In the genomic region with DNA sequence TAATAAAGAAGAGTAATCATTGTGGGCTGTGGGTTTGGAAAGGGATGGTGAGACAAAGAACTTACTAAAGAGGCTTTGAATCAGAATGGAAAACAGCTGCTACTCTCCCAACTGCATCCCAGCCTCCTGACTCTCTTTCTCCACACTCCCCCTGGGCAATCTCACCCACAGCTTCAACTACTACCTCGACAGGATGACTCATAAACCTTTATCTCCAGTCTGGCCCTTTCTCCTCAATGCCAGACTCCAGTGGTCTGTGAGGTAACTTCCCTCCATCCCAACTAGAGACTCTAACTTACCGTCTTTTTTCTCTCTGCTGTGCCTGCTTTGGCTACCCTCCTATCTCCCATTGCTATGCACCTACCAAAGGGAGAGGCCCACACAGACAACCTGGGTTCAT, we compare ENCODE assay signal across 14 cellular contexts.
DNase-seq lines count a peak whose midpoint lies in the region; ATAC-seq, FAIRE-seq and TF ChIP-seq lines count a peak whose summit lies in the region.
"Had no signal": no experiment of that assay in that cellular context is flagged by ENCODE, and none has a peak within 500 bp of the region (broad histone marks: within the 10 kb centered on the region; RNA-seq: fewer than 3 reads in every experiment).

No MANE protein-coding gene starts in this region.

- ATAC-seq in K562 = peak; percentile 58
- ATAC-seq in left lung = peak; percentile 50
- ATAC-seq in Right ventricle myocardium inferior = no peak

- H3K27ac ChIP-seq in K562 (ENCODE audit: extremely low read depth, low read depth, low read length) = no peak overlapping the region
- H3K27ac ChIP-seq in left lung = no peak overlapping the region
- no peak overlapping the region for H3K27ac ChIP-seq in MM.1S (ENCODE audit: low read length)
- H3K27ac ChIP-seq in H9 (ENCODE audit: insufficient read length, low read depth, low read length) = no peak overlapping the region
- H3K27ac ChIP-seq: C4-2B, esophagus muscularis mucosa, stomach had no signal

- H3K4ac ChIP-seq in H9 (ENCODE audit: low read depth, low read length) = no peak overlapping the region

- CTCF ChIA-PET in Caco-2 (lab: Charles Lee) (no interaction called here), K562 (lab: Yijun Ruan, JAX; ENCODE audit: low intra/inter-chr PET ratio) (no interaction called here)

- H3K36me3 ChIP-seq in Caco-2 (ENCODE audit: control insufficient read depth, insufficient read depth, low read length) (no peaks in the 10 kb centered on the region), K562 (ENCODE audit: control insufficient read depth, insufficient read depth, low read length) (no peaks in the 10 kb centered on the region), left lung (no peaks in the 10 kb centered on the region), MM.1S (replicated peaks; ENCODE audit: insufficient read depth, low read length) (no peaks in the 10 kb centered on the region)
- H3K36me3 ChIP-seq: esophagus muscularis mucosa, stomach had no signal

- no peak for TF ChIP-seq RAD21 in K562 (CRISPR knock-in tag; conservative IDR thresholded peaks at IDR 0.05 in 1 of 2, IDR thresholded peaks at IDR 0.05 in 1 of 2)

- no peak for TF ChIP-seq CTCF in Caco-2 (IDR thresholded peaks at IDR 0.05; ENCODE audit: insufficient read depth in 1 of 2, low read depth in 1 of 2, low read length in 1 of 2, severe bottlenecking in 1 of 2, unreplicated experiment in 1 of 2)
- no peak for TF ChIP-seq CTCF in K562 (IDR thresholded peaks at IDR 0.05 in 2 of 3, conservative IDR thresholded peaks at IDR 0.05 in 1 of 3; ENCODE audit: insufficient read depth in 2 of 3, low read depth in 1 of 3, low read length in 3 of 3)
- no peak for TF ChIP-seq CTCF in left lung (IDR thresholded peaks at IDR 0.05)
- TF ChIP-seq CTCF in MM.1S (IDR thresholded peaks at IDR 0.05; ENCODE audit: low read length) = no peak
- no peak for TF ChIP-seq CTCF in H9 (conservative IDR thresholded peaks at IDR 0.05)

- BruUV-seq in Caco-2 (replicated peaks; lab: Mats Ljungman, UMichigan) = no TSS peak
- no TSS peak for BruUV-seq in K562 (replicated peaks; lab: Mats Ljungman, UMichigan)

- TF ChIP-seq POLR2A in K562 (conservative IDR thresholded peaks at IDR 0.05) = no peak
- no peak for TF ChIP-seq POLR2A in GM12892 (IDR thresholded peaks at IDR 0.05; ENCODE audit: low read depth, low read length)

- H3K18ac ChIP-seq in H9 (ENCODE audit: insufficient read length, low read depth, low read length) = no peak overlapping the region

- no peak overlapping the region for H4K5ac ChIP-seq in H9 (ENCODE audit: insufficient read length, low read depth, low read length)

- no peaks in the 10 kb centered on the region for H3K23me2 ChIP-seq in H9 (ENCODE audit: insufficient read length, low read depth, low read length, poor library complexity, severe bottlenecking)

- H3K4me3 ChIP-seq in Caco-2 (ENCODE audit: low read depth, low read length) (no peak overlapping the region), K562 (no peak overlapping the region), left lung (no peak overlapping the region), MM.1S (ENCODE audit: low read length) (no peak overlapping the region)
- H3K4me3 ChIP-seq: esophagus muscularis mucosa, stomach had no signal

- H4K20me1 ChIP-seq in K562 (replicated peaks; ENCODE audit: control insufficient read depth, insufficient read depth, low read length) (no peaks in the 10 kb centered on the region), MM.1S (ENCODE audit: insufficient read depth, low read length) (no peaks in the 10 kb centered on the region), H9 (ENCODE audit: control insufficient read depth, insufficient read depth, insufficient read length) (no peaks in the 10 kb centered on the region)

- no peaks in the 10 kb centered on the region for H3K9me2 ChIP-seq in MM.1S (replicated peaks; ENCODE audit: insufficient read depth, low read length)

- peak; percentile 72 for FAIRE-seq in K562 (lab: Jason Lieb, UNC)
- no peak for FAIRE-seq in GM12892 (lab: Jason Lieb, UNC)

- H3K9me1 ChIP-seq in K562 (ENCODE audit: control insufficient read depth, insufficient read depth, low read length) = no peaks in the 10 kb centered on the region

- no peak for DNase-seq in Caco-2
- DNase-seq in LHCN-M2 (ENCODE audit: low read depth) = peak; percentile 52
- DNase-seq in K562 (ENCODE audit: extremely low read depth in 1 of 4, low spot score in 3 of 4) = peak; percentile 57 to 73 (median 65)
- DNase-seq in left lung = no peak
- no peak for DNase-seq in Right ventricle myocardium inferior (ENCODE audit: missing footprints)
- no peak for DNase-seq in GM12892 (ENCODE audit: insufficient read length)
- no peak for DNase-seq in MM.1S
- no peak for DNase-seq in H9
- DNase-seq: activated naive CD4-positive, alpha-beta T cell treated with anti-CD3 and anti-CD28 coated beads for 36 hours; NCI-H1105 treated with DMSO at 0.1 percent for 48 hours; NCI-H510A; stomach had no signal

- H3K27ac Mint-ChIP-seq in Caco-2 (ENCODE audit: unreplicated experiment) = peak overlapping the region; percentile 98
- H3K27ac Mint-ChIP-seq in H9 = peak overlapping the region in 1 of 3 experiments; percentile 27; a peak in 2 of 7 replicates
- H3K27ac Mint-ChIP-seq: activated naive CD4-positive, alpha-beta T cell treated with anti-CD3 and anti-CD28 coated beads for 36 hours had no signal

- H3K27me3 ChIP-seq in Caco-2 (replicated peaks; ENCODE audit: control insufficient read depth, insufficient read depth, low read length) = no peaks in the 10 kb centered on the region
- H3K27me3 ChIP-seq in K562 (ENCODE audit: control insufficient read depth in 2 of 2, insufficient read depth in 2 of 2, low read length in 2 of 2) = no peaks in the 10 kb centered on the region
- H3K27me3 ChIP-seq in left lung = no peaks in the 10 kb centered on the region
- no peaks in the 10 kb centered on the region for H3K27me3 ChIP-seq in MM.1S (replicated peaks; ENCODE audit: insufficient read depth, low read length)
- no peaks in the 10 kb centered on the region for H3K27me3 ChIP-seq in H9 (ENCODE audit: insufficient read depth, low read length)
- H3K27me3 ChIP-seq: stomach had no signal

- no peak overlapping the region for H2BK5ac ChIP-seq in H9 (ENCODE audit: insufficient read length, low read length)

- H2BK20ac ChIP-seq in H9 (ENCODE audit: low read depth, low read length, poor library complexity, severe bottlenecking) = no peak overlapping the region

- no peak; the same call in 1 of the 2 replicates for TF ChIP-seq EP300 in K562 (IDR thresholded peaks at IDR 0.05; ENCODE audit: low read length)

- no peak overlapping the region; the same call in 1 of the 2 replicates for H3K4me2 ChIP-seq in K562 (ENCODE audit: insufficient read depth, low read length)
- H3K4me2 ChIP-seq in MM.1S (ENCODE audit: low read depth, low read length) = no peak overlapping the region
- H3K4me2 ChIP-seq in H9 (ENCODE audit: insufficient read depth, insufficient read length, low read length) = no peak overlapping the region

- no peak overlapping the region for H2AK5ac ChIP-seq in H9 (ENCODE audit: insufficient read length, low read length)

- no peak overlapping the region for H3K4me3 Mint-ChIP-seq in Caco-2 (ENCODE audit: unreplicated experiment)
- H3K4me3 Mint-ChIP-seq in H9 = no peak overlapping the region
- H3K4me3 Mint-ChIP-seq: activated naive CD4-positive, alpha-beta T cell treated with anti-CD3 and anti-CD28 coated beads for 36 hours had no signal

- WGBS in K562 (ENCODE audit: insufficient coverage, low coverage, missing lambda C conversion rate) = 0% methylated on average over 2 of the region's 2 CpGs
- WGBS in H9 (ENCODE audit: extremely low coverage, insufficient read length, low lambda C conversion rate) = no CpG with 5 or more reads among the region's 2 CpGs

- no peak overlapping the region for H2BK12ac ChIP-seq in H9 (ENCODE audit: insufficient read length, low read depth, low read length)

- H3K9ac ChIP-seq in K562 (ENCODE audit: insufficient read depth in 1 of 2, low read depth in 2 of 2, low read length in 2 of 2) (no peak overlapping the region), MM.1S (ENCODE audit: low read length) (no peak overlapping the region), H9 (ENCODE audit: extremely low read depth, insufficient read length, low read length) (no peak overlapping the region)

- intact Hi-C loops in Caco-2 (cut with micrococcal nuclease; ENCODE audit: unreplicated experiment) = no loop called here
- intact Hi-C loops in K562 (cut with micrococcal nuclease) = no loop called here
- intact Hi-C loops in left lung (cut with DNase I) = no loop called here
- intact Hi-C loops in Right ventricle myocardium inferior (cut with DNase I) = no loop called here

- peaks cover 50% of the 10 kb centered on the region for H3K4me1 ChIP-seq in Caco-2
- H3K4me1 ChIP-seq in K562 (replicated peaks in 1 of 2; ENCODE audit: control insufficient read depth in 2 of 2, insufficient read depth in 2 of 2, low read length in 2 of 2) = peaks cover 36 to 57% of the 10 kb centered on the region in 2 experiments
- H3K4me1 ChIP-seq in left lung = no peaks in the 10 kb centered on the region
- no peaks in the 10 kb centered on the region for H3K4me1 ChIP-seq in MM.1S (ENCODE audit: low read length)
- no peaks in the 10 kb centered on the region for H3K4me1 ChIP-seq in H9 (ENCODE audit: insufficient read depth, low read length)

- no peaks in the 10 kb centered on the region for H3K79me2 ChIP-seq in K562 (ENCODE audit: control insufficient read depth, insufficient read depth, low read length)
- H3K79me2 ChIP-seq in MM.1S (ENCODE audit: low read length) = no peaks in the 10 kb centered on the region
- H3K79me2 ChIP-seq in H9 (ENCODE audit: insufficient read depth, low read length) = no peaks in the 10 kb centered on the region

- H4K91ac ChIP-seq in H9 (ENCODE audit: insufficient read length, low read depth, low read length) = no peak overlapping the region

- H3K56ac ChIP-seq in H9 (ENCODE audit: insufficient read length, low read depth, low read length) = no peak overlapping the region

- H3F3A ChIP-seq in MM.1S (ENCODE audit: insufficient read depth, low read length) = no peaks in the 10 kb centered on the region

- H3K79me1 ChIP-seq in H9 (ENCODE audit: insufficient read depth, low read depth, low read length, poor library complexity, severe bottlenecking) = no peaks in the 10 kb centered on the region

- H3K4me1 Mint-ChIP-seq in Caco-2 (ENCODE audit: low read depth, unreplicated experiment) = peaks cover 41% of the 10 kb centered on the region
- peaks cover 18% of the 10 kb centered on the region in 2 experiments for H3K4me1 Mint-ChIP-seq in H9

- no peak overlapping the region for H3K23ac ChIP-seq in H9 (ENCODE audit: insufficient read length, low read depth, low read length)

- no peak overlapping the region for H3T11ph ChIP-seq in H9 (ENCODE audit: low read length)

- peak overlapping the region; percentile 34; the same call in 1 of the 2 replicates for H2AFZ ChIP-seq in K562 (ENCODE audit: low read depth, low read length)
- no peak overlapping the region for H2AFZ ChIP-seq in MM.1S (ENCODE audit: low read length)
- H2AFZ ChIP-seq in H9 (ENCODE audit: low read length) = no peak overlapping the region

- H3K9me3 ChIP-seq in Caco-2 (no peaks in the 10 kb centered on the region), K562 (replicated peaks; ENCODE audit: control insufficient read depth, insufficient read depth, low read depth, low read length) (no peaks in the 10 kb centered on the region), left lung (no peaks in the 10 kb centered on the region), MM.1S (replicated peaks; ENCODE audit: insufficient read depth, low read length) (no peaks in the 10 kb centered on the region), H9 (ENCODE audit: control insufficient read depth, low read depth, low read length) (no peaks in the 10 kb centered on the region)
- H3K9me3 ChIP-seq: esophagus muscularis mucosa, stomach had no signal

- POLR2A ChIA-PET in Caco-2 (lab: Charles Lee) = no interaction called here
- POLR2A ChIA-PET in K562 (lab: Yijun Ruan, JAX) = interaction anchor here (0.9 to 1.7 kb wide), 3 partner anchors 9 to 36 kb away, joined by 3 to 8 read pairs (median 3); no protein-coding TSS in a partner anchor

- H3K36me3 Mint-ChIP-seq in Caco-2 (ENCODE audit: insufficient read depth, unreplicated experiment) (peaks cover 9% of the 10 kb centered on the region), H9 (ENCODE audit: insufficient read depth in 1 of 3, low read depth in 3 of 3) (no peaks in the 10 kb centered on the region)

- peaks cover 10% of the 10 kb centered on the region for H3K9me3 Mint-ChIP-seq in Caco-2 (ENCODE audit: unreplicated experiment)
- H3K9me3 Mint-ChIP-seq in H9 = no peaks in the 10 kb centered on the region
- H3K9me3 Mint-ChIP-seq: activated naive CD4-positive, alpha-beta T cell treated with anti-CD3 and anti-CD28 coated beads for 36 hours had no signal

- H2BK120ac ChIP-seq in H9 (ENCODE audit: low read depth, low read length, poor library complexity, severe bottlenecking) = no peak overlapping the region

- in situ Hi-C loops in K562 (cut with MboI) = no loop called here

- H3K27me3 Mint-ChIP-seq in Caco-2 (ENCODE audit: insufficient read depth, unreplicated experiment) (no peaks in the 10 kb centered on the region), H9 (ENCODE audit: low read depth) (no peaks in the 10 kb centered on the region)

- H4K8ac ChIP-seq in H9 (replicated peaks; ENCODE audit: insufficient read length, low read depth, low read length) = no peak overlapping the region

- H3K14ac ChIP-seq in H9 (ENCODE audit: insufficient read depth, low read length) = no peak overlapping the region

- H2BK15ac ChIP-seq in H9 (ENCODE audit: low read depth, low read length) = no peak overlapping the region

Comparison
In these comparisons a context has a peak if more than half of its experiments do, and no peak if none do; other contexts are left out.
1. DNase-seq: peak in LHCN-M2 (single experiment) and K562 (4 of 4); none in Caco-2 (0 of 2), left lung (0 of 2), Right ventricle myocardium inferior (single experiment), GM12892 (single experiment), MM.1S (single experiment) and H9 (single experiment).